Comparison of ENCODE assay signal across 8 cellular contexts in genomic region chr6:137975058-137975940, GRCh38.
DNase-seq lines count a peak whose midpoint lies in the region; ATAC-seq and TF ChIP-seq lines count a peak whose summit lies in the region.

No MANE protein-coding gene starts in this region.

- H3K4me3 Mint-ChIP-seq in T-helper 1 cell treated with Interleukin-12 subunit alpha and Interleukin-12 subunit beta and Interleukin-4 antibody, amounts not matched to agents 30 μg/mL and 1 μg/mL, for 36 hours = peak overlapping the region; percentile 72

- 76% methylated on average over 10 of the region's 10 CpGs for WGBS in hepatocyte (ENCODE audit: low lambda C conversion rate, missing lambda C conversion rate)

- ATAC-seq in GM21825 (IDR thresholded peaks at IDR 0.05; ENCODE audit: unreplicated experiment) = peak; percentile 42

- no peak overlapping the region for H3K27ac ChIP-seq in hepatocyte

- no peaks in the 10 kb centered on the region for H3K79me2 ChIP-seq in hepatocyte

- H3K9me3 Mint-ChIP-seq in T-helper 1 cell treated with Interleukin-12 subunit alpha and Interleukin-12 subunit beta and Interleukin-4 antibody, amounts not matched to agents 30 μg/mL and 1 μg/mL, for 36 hours = no peaks in the 10 kb centered on the region

- H3K4me2 ChIP-seq in hepatocyte = no peak overlapping the region

- peak overlapping the region; percentile 90 for H3K27ac Mint-ChIP-seq in T-helper 1 cell treated with Interleukin-12 subunit alpha and Interleukin-12 subunit beta and Interleukin-4 antibody, amounts not matched to agents 30 μg/mL and 1 μg/mL, for 36 hours

- H3K27me3 ChIP-seq in hepatocyte = no peaks in the 10 kb centered on the region

- no peak overlapping the region for H3K4me3 ChIP-seq in hepatocyte

- no peak overlapping the region for H2AFZ ChIP-seq in hepatocyte

- no peaks in the 10 kb centered on the region for H3K9me3 ChIP-seq in hepatocyte (ENCODE audit: low read depth)

- H3K4me1 Mint-ChIP-seq in T-helper 1 cell treated with Interleukin-12 subunit alpha and Interleukin-12 subunit beta and Interleukin-4 antibody, amounts not matched to agents 30 μg/mL and 1 μg/mL, for 36 hours (ENCODE audit: low read depth) = peaks cover 42% of the 10 kb centered on the region

- H3K36me3 ChIP-seq in hepatocyte (replicated peaks; ENCODE audit: insufficient read depth, low read depth) = no peaks in the 10 kb centered on the region

- peaks cover 4% of the 10 kb centered on the region for H3K36me3 Mint-ChIP-seq in T-helper 1 cell treated with Interleukin-12 subunit alpha and Interleukin-12 subunit beta and Interleukin-4 antibody, amounts not matched to agents 30 μg/mL and 1 μg/mL, for 36 hours (ENCODE audit: low read depth)

- intact Hi-C loops in posterior vena cava (cut with DNase I) = no loop called here

- no peaks in the 10 kb centered on the region for H3K27me3 Mint-ChIP-seq in T-helper 1 cell treated with Interleukin-12 subunit alpha and Interleukin-12 subunit beta and Interleukin-4 antibody, amounts not matched to agents 30 μg/mL and 1 μg/mL, for 36 hours (ENCODE audit: low read depth)

- TF ChIP-seq CTCF in hepatocyte (IDR thresholded peaks at IDR 0.05; ENCODE audit: poor library complexity) = peak; percentile 56

- H3K4me1 ChIP-seq in hepatocyte (ENCODE audit: insufficient read depth) = peaks cover 3% of the 10 kb centered on the region

- H3K9me2 ChIP-seq in hepatocyte (replicated peaks; ENCODE audit: insufficient read depth) = no peaks in the 10 kb centered on the region

- peak; percentile 13 for DNase-seq in DMS79 treated with DMSO at 0.1 percent for 48 hours (lab: John Stamatoyannopoulos, UW)
- DNase-seq in DMS79 (lab: John Stamatoyannopoulos, UW) = no peak
- DNase-seq in hepatocyte (ENCODE audit: low spot score) = peak; percentile 18
- DNase-seq in posterior vena cava (ENCODE audit: low spot score) = no peak
- no peak for DNase-seq in NCI-H446 (lab: John Stamatoyannopoulos, UW)
- no peak for DNase-seq in ureter (ENCODE audit: low spot score)

- no peaks in the 10 kb centered on the region for H4K20me1 ChIP-seq in hepatocyte (ENCODE audit: insufficient read depth, poor library complexity, severe bottlenecking)

Comparison
In these comparisons a context has a peak if more than half of its experiments do, and no peak if none do; other contexts are left out.
1. DNase-seq: peak in DMS79 treated with DMSO at 0.1 percent for 48 hours (single experiment) and hepatocyte (single experiment); none in DMS79 (single experiment), posterior vena cava (single experiment), NCI-H446 (0 of 2) and ureter (single experiment).